Comparison of ENCODE assay signal across 10 cellular contexts in genomic region chr4:24793219-24794005, GRCh38. TPM values are rescaled to one million over a fixed set of nuclear protein-coding genes. Genes with fewer than 3 reads are reported as not detected.
DNase-seq lines count a peak whose midpoint lies in the region; TF ChIP-seq lines count a peak whose summit lies in the region.
"Had no signal": no experiment of that assay in that cellular context is flagged by ENCODE, and none has a peak within 500 bp of the region (broad histone marks: within the 10 kb centered on the region; RNA-seq: fewer than 3 reads in every experiment).

No MANE protein-coding gene starts in this region.

- H3K4me2 ChIP-seq in MM.1S (ENCODE audit: low read depth, low read length) (peak overlapping the region; percentile 46), parathyroid adenoma (ENCODE audit: low read length) (no peak overlapping the region)

- no peaks in the 10 kb centered on the region for H3K9me2 ChIP-seq in MM.1S (replicated peaks; ENCODE audit: insufficient read depth, low read length)

- H3K27me3 ChIP-seq in MM.1S (replicated peaks; ENCODE audit: insufficient read depth, low read length) = no peaks in the 10 kb centered on the region
- H3K27me3 ChIP-seq in parathyroid adenoma (ENCODE audit: control insufficient read depth, insufficient read depth, low read length) = no peaks in the 10 kb centered on the region

- no peaks in the 10 kb centered on the region for H3K9me3 ChIP-seq in MM.1S (replicated peaks; ENCODE audit: insufficient read depth, low read length)
- no peaks in the 10 kb centered on the region for H3K9me3 ChIP-seq in parathyroid adenoma (ENCODE audit: control insufficient read depth, low read length)

- H3K4me3 ChIP-seq in MM.1S (ENCODE audit: low read length) (peak overlapping the region; percentile 8; the same call in 1 of the 2 replicates), parathyroid adenoma (ENCODE audit: low read depth, low read length) (no peak overlapping the region)

- in situ Hi-C loops in Caki2 (cut with HindIII; ENCODE audit: low pct_unique_long_range_greater_than_20kb, low sequenced_read_pairs) = no loop called here

- 0 out of 2 replicates have a peak, but pooled peaks cover 2% of the 10 kb centered on the region for H3F3A ChIP-seq in MM.1S (ENCODE audit: insufficient read depth, low read length)

- H3K4me1 ChIP-seq in MM.1S (ENCODE audit: low read length) = peaks cover 5% of the 10 kb centered on the region; the same call in 1 of the 2 replicates
- no peaks in the 10 kb centered on the region for H3K4me1 ChIP-seq in parathyroid adenoma

- H3K9ac ChIP-seq in MM.1S (ENCODE audit: low read length) (no peak overlapping the region), parathyroid adenoma (no peak overlapping the region)

- H3K79me2 ChIP-seq in MM.1S (ENCODE audit: low read length) (no peaks in the 10 kb centered on the region), parathyroid adenoma (no peaks in the 10 kb centered on the region)

- H3K27ac ChIP-seq in MM.1S (ENCODE audit: low read length) = no peak overlapping the region
- no peak overlapping the region for H3K27ac ChIP-seq in parathyroid adenoma

- no peaks in the 10 kb centered on the region for H3K36me3 ChIP-seq in MM.1S (replicated peaks; ENCODE audit: insufficient read depth, low read length)
- no peaks in the 10 kb centered on the region for H3K36me3 ChIP-seq in parathyroid adenoma (ENCODE audit: control insufficient read depth, insufficient read depth, low read length)

- DNase-seq in Caki2 (ENCODE audit: low read depth) = peak; percentile 59
- no peak for DNase-seq in MM.1S
- peak; percentile 10 for DNase-seq in dermis blood vessel endothelial cell
- DNase-seq in GM19240 (ENCODE audit: insufficient read length, low spot score) = no peak
- no peak for DNase-seq in activated CD4-positive, CD25-positive, alpha-beta regulatory T cell (lab: John Stamatoyannopoulos, UW)
- no peak for DNase-seq in AG20443 (ENCODE audit: low spot score)
- DNase-seq in stimulated activated CD4-positive, alpha-beta T cell treated with anti-CD3 and anti-CD28 coated beads, Interleukin-12 subunit alpha, Interleukin-12 subunit beta, amount 100 ng/mL, for 4 hours = no peak
- DNase-seq: GOT3 had no signal

- H2AFZ ChIP-seq in MM.1S (ENCODE audit: low read length) (no peak overlapping the region), parathyroid adenoma (no peak overlapping the region)

- TF ChIP-seq CTCF in MM.1S (IDR thresholded peaks at IDR 0.05; ENCODE audit: low read length) (peak; percentile 31), parathyroid adenoma (IDR thresholded peaks at IDR 0.05) (peak; percentile 25)

- no peaks in the 10 kb centered on the region for H4K20me1 ChIP-seq in MM.1S (ENCODE audit: insufficient read depth, low read length)

RNA-seq across cellular contexts. Expression of gene SOD3, which starts 2.0 kb away (rescaled TPM):
- total RNA-seq in Caki2 (2014; rRNA removed; shearing (Covaris generic); ENCODE audit: low replicate concordance) = 108 and 112 TPM in 2 replicates
- 0.28 TPM in 1 of 2 replicates, not detected in the other for total RNA-seq in dermis blood vessel endothelial cell
- total RNA-seq: T-helper 2 cell treated with Interferon-gamma antibody and Interleukin-4, amounts not matched to agents 100 ng/mL and 5 ng/mL, for 36 hours had no signal

Comparison
In these comparisons a context has a peak if more than half of its experiments do, and no peak if none do; other contexts are left out.
1. DNase-seq: peak in Caki2 (single experiment) and dermis blood vessel endothelial cell (single experiment); none in MM.1S (single experiment), GM19240 (single experiment), activated CD4-positive, CD25-positive, alpha-beta regulatory T cell (0 of 4), AG20443 (single experiment) and stimulated activated CD4-positive, alpha-beta T cell treated with anti-CD3 and anti-CD28 coated beads, Interleukin-12 subunit alpha, Interleukin-12 subunit beta, amount 100 ng/mL, for 4 hours (single experiment).
2. RNA of gene SOD3, which starts 2.0 kb away (total RNA-seq): 108 to 112 TPM in Caki2; 0.28 TPM in dermis blood vessel endothelial cell; every median in the first group is over 10 times any median in the second.